29 cellular contexts compared by ENCODE assay signal in genomic region chr2:8160959-8161358, GRCh38.
"Had no signal": no experiment of that assay in that cellular context is flagged by ENCODE, and none has a peak within 500 bp of the region (broad histone marks: within the 10 kb centered on the region; RNA-seq: fewer than 3 reads in every experiment).

No MANE protein-coding gene starts in this region.

- H3K9me3 Mint-ChIP-seq: neural crest cell had no signal

- ATAC-seq: activated CD4-positive, CD25-positive, alpha-beta regulatory T cell treated with anti-CD3 and anti-CD28 coated beads, Interleukin-2, amount 50 U/mL, for 24 hours; body of pancreas; gastrocnemius medialis; sciatic nerve; stimulated activated effector memory CD8-positive, alpha-beta T cell treated with anti-CD3 and anti-CD28 coated beads, Interleukin-12 subunit alpha, Interleukin-12 subunit beta, amount 100 ng/mL, for 72 hours; upper lobe of right lung had no signal

- H3K4me3 ChIP-seq: adrenal gland, body of pancreas, colonic mucosa, dorsolateral prefrontal cortex, gastrocnemius medialis, hepatocyte, left ventricle myocardium inferior, lung, thoracic aorta, upper lobe of right lung had no signal

- H3K27me3 Mint-ChIP-seq: activated naive CD8-positive, alpha-beta T cell treated with anti-CD3 and anti-CD28 coated beads for 36 hours; stimulated activated naive CD8-positive, alpha-beta T cell treated with anti-CD3 and anti-CD28 coated beads, Interleukin-15, Interleukin-2, amounts not matched to agents 100 ng/mL and 50 ng/mL, for 24 hours had no signal

- H3K27ac ChIP-seq: adrenal gland, body of pancreas, colonic mucosa, dorsolateral prefrontal cortex, gastrocnemius medialis, hepatocyte, left ventricle myocardium inferior, thoracic aorta, upper lobe of right lung, VCaP had no signal

- H3K4me3 Mint-ChIP-seq: activated naive CD4-positive, alpha-beta T cell treated with anti-CD3 and anti-CD28 coated beads for 36 hours; activated naive CD8-positive, alpha-beta T cell treated with anti-CD3 and anti-CD28 coated beads for 36 hours; neural crest cell; stimulated activated effector memory CD8-positive, alpha-beta T cell treated with anti-CD3 and anti-CD28 coated beads, Interleukin-12 subunit alpha, Interleukin-12 subunit beta, amount 100 ng/mL, for 72 hours; stimulated activated naive CD8-positive, alpha-beta T cell treated with anti-CD3 and anti-CD28 coated beads, Interleukin-15, Interleukin-2, amounts not matched to agents 100 ng/mL and 50 ng/mL, for 24 hours had no signal

- H3K36me3 Mint-ChIP-seq: activated naive CD8-positive, alpha-beta T cell treated with anti-CD3 and anti-CD28 coated beads for 36 hours; naive B cell; stimulated activated effector memory CD8-positive, alpha-beta T cell treated with anti-CD3 and anti-CD28 coated beads, Interleukin-12 subunit alpha, Interleukin-12 subunit beta, amount 100 ng/mL, for 72 hours had no signal

- H3K9me3 ChIP-seq: adrenal gland, body of pancreas, colonic mucosa, gastrocnemius medialis, left ventricle myocardium inferior, thoracic aorta, upper lobe of right lung had no signal

- H3K27me3 ChIP-seq: adrenal gland, body of pancreas, colonic mucosa, gastrocnemius medialis, hepatocyte, upper lobe of right lung had no signal

- H3K79me2 ChIP-seq: hepatocyte had no signal

- H3K27ac Mint-ChIP-seq: activated naive CD4-positive, alpha-beta T cell treated with anti-CD3 and anti-CD28 coated beads for 36 hours; activated naive CD8-positive, alpha-beta T cell treated with anti-CD3 and anti-CD28 coated beads for 36 hours; stimulated activated naive CD8-positive, alpha-beta T cell treated with anti-CD3 and anti-CD28 coated beads, Interleukin-15, Interleukin-2, amounts not matched to agents 100 ng/mL and 50 ng/mL, for 24 hours had no signal

- H3K4me2 ChIP-seq: hepatocyte had no signal

- DNase-seq: activated CD4-positive, alpha-beta T cell treated with anti-CD3 and anti-CD28 coated beads for 48 hours; activated CD4-positive, alpha-beta T cell treated with anti-CD3 and anti-CD28 coated beads, Interleukin-2, amount 50 U/mL, for 48 hours; activated CD8-positive, alpha-beta memory T cell treated with anti-CD3 and anti-CD28 coated beads for 24 hours; activated effector memory CD4-positive, alpha-beta T cell treated with anti-CD3 and anti-CD28 coated beads, Interleukin-2, amount 50 U/mL, for 16 hours; activated naive CD4-positive, alpha-beta T cell treated with anti-CD3 and anti-CD28 coated beads for 36 hours; activated naive CD8-positive, alpha-beta T cell treated with anti-CD3 and anti-CD28 coated beads for 36 hours; adrenal gland; aorta; body of pancreas; cerebellar nuclear complex; colonic mucosa; dorsolateral prefrontal cortex; effector memory CD4-positive, alpha-beta T cell; gastrocnemius medialis; islet precursor cell; left ventricle myocardium inferior; naive B cell; small intestine; stimulated activated CD4-positive, alpha-beta T cell treated with anti-CD3 and anti-CD28 coated beads, Interleukin-4, amount 100 ng/mL, for 24 hours; upper lobe of right lung had no signal

- H3K4me1 ChIP-seq: adrenal gland, body of pancreas, colonic mucosa, gastrocnemius medialis, left ventricle myocardium inferior, upper lobe of right lung had no signal

- H3K36me3 ChIP-seq: adrenal gland, colonic mucosa, gastrocnemius medialis, left ventricle myocardium inferior, thoracic aorta, upper lobe of right lung had no signal

- H3K4me1 Mint-ChIP-seq: activated naive CD8-positive, alpha-beta T cell treated with anti-CD3 and anti-CD28 coated beads for 36 hours had no signal

- H2AFZ ChIP-seq: hepatocyte had no signal
